Comparison of ENCODE assay signal across 27 cellular contexts in genomic region chr5:44233691-44234090, GRCh38.
"Had no signal": no experiment of that assay in that cellular context is flagged by ENCODE, and none has a peak within 500 bp of the region (broad histone marks: within the 10 kb centered on the region; RNA-seq: fewer than 3 reads in every experiment).

No MANE protein-coding gene starts in this region.

- DNase-seq: MM.1S; NCI-H1092 treated with DMSO at 0.1 percent for 48 hours; NCI-H1436; NCI-H187; NCI-H2029; NCI-H2081 treated with DMSO at 0.1 percent for 48 hours; NCI-H2171; NCI-H226; NCI-H446; NCI-H510A; NCI-H524 treated with DMSO at 0.1 percent for 48 hours; NCI-H69; NCI-H774; NK-92 treated with Interleukin-12 subunit alpha and Interleukin-12 subunit beta, amount 100 ng/mL, for 24 hours; OCI-M1; PC-9; Peyer's patch; Right ventricle myocardium superior; RPMI8226; SIG-M5 had no signal

- H3K4me1 ChIP-seq: Peyer's patch, SJSA1 had no signal

- H3K4me1 Mint-ChIP-seq: IgD-negative memory B cell had no signal

- H3K4me3 Mint-ChIP-seq: IgD-negative memory B cell had no signal

- H3K4me2 ChIP-seq: KMS-11, PC-9 had no signal

- H3K27me3 ChIP-seq: Peyer's patch, SJSA1 had no signal

- H2AFZ ChIP-seq: PC-9 had no signal

- H3K36me3 ChIP-seq: Peyer's patch, SJSA1 had no signal

- H3K4me3 ChIP-seq: K562, PC-9, Peyer's patch, SJSA1, SK-N-MC had no signal

- ATAC-seq: K562 had no signal

- H3K9ac ChIP-seq: KMS-11 had no signal

- FAIRE-seq: HTR-8/SVneo, K562 had no signal

- H3K27ac Mint-ChIP-seq: IgD-negative memory B cell had no signal

- H3K27me3 Mint-ChIP-seq: IgD-negative memory B cell had no signal

- H3K27ac ChIP-seq: HL-60, KMS-11, PC-9, Peyer's patch, SJSA1, SK-N-MC had no signal

- H3K9me3 ChIP-seq: Peyer's patch, SJSA1 had no signal

- H3K36me3 Mint-ChIP-seq: IgD-negative memory B cell had no signal
